In the genomic region with DNA sequence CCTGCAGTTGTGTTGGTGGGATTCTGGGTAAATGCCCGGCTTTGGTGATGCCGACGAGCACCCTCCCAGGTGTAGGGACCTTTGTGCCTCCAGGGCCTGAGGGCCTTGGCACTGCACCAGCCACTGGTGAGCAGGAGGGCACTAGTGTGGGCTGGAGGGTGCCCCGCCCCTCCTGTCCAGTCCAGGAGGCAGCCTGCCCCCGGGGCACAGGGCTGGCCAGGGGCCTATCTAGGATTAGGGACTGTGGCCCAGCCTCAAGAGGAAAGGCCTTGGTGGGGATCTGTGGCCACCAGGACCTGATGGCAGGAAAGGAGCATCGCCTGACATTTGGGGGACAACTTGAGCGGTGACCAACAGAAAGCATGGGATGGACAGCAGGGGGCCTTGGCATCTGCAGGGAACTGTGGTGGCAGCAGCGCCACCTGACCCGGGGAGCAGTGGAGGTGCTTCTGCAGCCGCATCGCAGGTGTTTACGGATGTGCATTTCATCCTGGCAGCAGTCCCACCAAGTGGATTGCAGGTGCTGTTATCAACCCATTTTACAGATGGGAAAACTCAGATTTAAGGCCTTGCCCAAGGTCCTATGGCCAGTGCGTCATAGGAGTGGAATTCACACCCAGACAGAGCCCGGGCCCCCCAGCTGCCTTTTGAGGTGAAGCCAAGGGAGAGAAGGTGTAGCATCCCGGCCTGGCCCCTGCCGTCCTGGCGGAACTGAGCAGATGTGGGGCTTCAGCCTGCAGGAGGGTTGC, we compare ENCODE assay signal across 24 cellular contexts. TPM values are rescaled to one million over a fixed set of nuclear protein-coding genes. Genes with fewer than 3 reads are reported as not detected.
DNase-seq lines count a peak whose midpoint lies in the region; ATAC-seq, FAIRE-seq and TF ChIP-seq lines count a peak whose summit lies in the region.
"Had no signal": no experiment of that assay in that cellular context is flagged by ENCODE, and none has a peak within 500 bp of the region (broad histone marks: within the 10 kb centered on the region; RNA-seq: fewer than 3 reads in every experiment).

No MANE protein-coding gene starts in this region.

- H3K27me3 ChIP-seq in right atrium auricular region = no peaks in the 10 kb centered on the region
- no peaks in the 10 kb centered on the region for H3K27me3 ChIP-seq in K562 (ENCODE audit: control insufficient read depth in 2 of 2, insufficient read depth in 2 of 2, low read length in 2 of 2)
- H3K27me3 ChIP-seq in Caco-2 (replicated peaks; ENCODE audit: control insufficient read depth, insufficient read depth, low read length) = no peaks in the 10 kb centered on the region

- no peak overlapping the region for H3K4me3 ChIP-seq in right atrium auricular region
- no peak overlapping the region for H3K4me3 ChIP-seq in K562
- H3K4me3 ChIP-seq in mucosa of descending colon = no peak overlapping the region
- H3K4me3 ChIP-seq in Caco-2 (ENCODE audit: low read depth, low read length) = no peak overlapping the region
- H3K4me3 ChIP-seq: PC-9 had no signal

- H2AFZ ChIP-seq in K562 (ENCODE audit: low read depth, low read length) = no peak overlapping the region
- H2AFZ ChIP-seq: PC-9 had no signal

- H3K27ac ChIP-seq in right atrium auricular region (no peak overlapping the region), K562 (ENCODE audit: extremely low read depth, low read depth, low read length) (no peak overlapping the region)
- H3K27ac ChIP-seq: PC-9 had no signal

- TF ChIP-seq RAD21 in K562 (CRISPR knock-in tag; conservative IDR thresholded peaks at IDR 0.05 in 1 of 2, IDR thresholded peaks at IDR 0.05 in 1 of 2) = no peak

- no TSS peak for BruUV-seq in K562 (replicated peaks; lab: Mats Ljungman, UMichigan)
- no TSS peak for BruUV-seq in Caco-2 (replicated peaks; lab: Mats Ljungman, UMichigan)

- H3K4me1 ChIP-seq in right atrium auricular region (no peaks in the 10 kb centered on the region), K562 (replicated peaks in 1 of 2; ENCODE audit: control insufficient read depth in 2 of 2, insufficient read depth in 2 of 2, low read length in 2 of 2) (peaks cover 0 to 1% of the 10 kb centered on the region in 2 experiments; a peak in 1 of 5 replicates), mucosa of descending colon (ENCODE audit: low read depth) (no peaks in the 10 kb centered on the region), Caco-2 (no peaks in the 10 kb centered on the region)

- no peak for TF ChIP-seq CTCF in right atrium auricular region (IDR thresholded peaks at IDR 0.05)
- TF ChIP-seq CTCF in K562 (IDR thresholded peaks at IDR 0.05 in 2 of 3, conservative IDR thresholded peaks at IDR 0.05 in 1 of 3; ENCODE audit: insufficient read depth in 2 of 3, low read depth in 1 of 3, low read length in 3 of 3) = no peak
- no peak for TF ChIP-seq CTCF in mucosa of descending colon (IDR thresholded peaks at IDR 0.05)
- no peak for TF ChIP-seq CTCF in Caco-2 (IDR thresholded peaks at IDR 0.05; ENCODE audit: insufficient read depth in 1 of 2, low read depth in 1 of 2, low read length in 1 of 2, severe bottlenecking in 1 of 2, unreplicated experiment in 1 of 2)

- 0 out of 3 replicates have a peak, but pooled peaks cover 7% of the 10 kb centered on the region for H3K79me2 ChIP-seq in K562 (ENCODE audit: control insufficient read depth, insufficient read depth, low read length)

- H3K27me3 Mint-ChIP-seq in Caco-2 (ENCODE audit: insufficient read depth, unreplicated experiment) = no peaks in the 10 kb centered on the region

- H3K36me3 Mint-ChIP-seq in Caco-2 (ENCODE audit: insufficient read depth, unreplicated experiment) = peaks cover 52% of the 10 kb centered on the region

- WGBS in K562 (ENCODE audit: insufficient coverage, low coverage, missing lambda C conversion rate) = 93% methylated on average over 16 of the region's 17 CpGs

- peaks cover 0 to 7% of the 10 kb centered on the region in 2 donors for H3K9me3 ChIP-seq in right atrium auricular region
- peaks cover 12% of the 10 kb centered on the region for H3K9me3 ChIP-seq in K562 (replicated peaks; ENCODE audit: control insufficient read depth, insufficient read depth, low read depth, low read length)
- H3K9me3 ChIP-seq in mucosa of descending colon = peaks cover 2% of the 10 kb centered on the region
- no peaks in the 10 kb centered on the region for H3K9me3 ChIP-seq in Caco-2

- no peak for TF ChIP-seq POLR2A in K562 (conservative IDR thresholded peaks at IDR 0.05)

- H3K27ac Mint-ChIP-seq in Caco-2 (ENCODE audit: unreplicated experiment) = no peak overlapping the region

- H3K4me1 Mint-ChIP-seq in Caco-2 (ENCODE audit: low read depth, unreplicated experiment) = no peaks in the 10 kb centered on the region
- H3K4me1 Mint-ChIP-seq: H9 had no signal

- no peaks in the 10 kb centered on the region for H4K20me1 ChIP-seq in K562 (replicated peaks; ENCODE audit: control insufficient read depth, insufficient read depth, low read length)

- intact Hi-C loops in Right ventricle myocardium superior (cut with DNase I) = no loop called here
- intact Hi-C loops in K562 (cut with micrococcal nuclease) = no loop called here
- intact Hi-C loops in mucosa of descending colon (cut with DNase I, micrococcal nuclease) = no loop called here
- intact Hi-C loops in Caco-2 (cut with micrococcal nuclease; ENCODE audit: unreplicated experiment) = no loop called here

- in situ Hi-C loops in K562 (cut with MboI) = no loop called here

- ATAC-seq in Right ventricle myocardium superior (ENCODE audit: poor library complexity) (no peak), K562 (no peak), mucosa of descending colon (no peak)
- ATAC-seq: CD8-positive, alpha-beta T cell had no signal

- CTCF ChIA-PET in K562 (lab: Yijun Ruan, JAX; ENCODE audit: low intra/inter-chr PET ratio) (no interaction called here), Caco-2 (lab: Charles Lee) (no interaction called here)

- no peak for FAIRE-seq in K562 (lab: Jason Lieb, UNC)
- FAIRE-seq: A204.1 had no signal

- H3K9me1 ChIP-seq in K562 (ENCODE audit: control insufficient read depth, insufficient read depth, low read length) = no peaks in the 10 kb centered on the region

- no peak overlapping the region for H3K4me2 ChIP-seq in K562 (ENCODE audit: insufficient read depth, low read length)
- H3K4me2 ChIP-seq: PC-9 had no signal

- DNase-seq in Right ventricle myocardium superior = peak; percentile 38
- DNase-seq in right atrium auricular region (ENCODE audit: low spot score) = no peak
- no peak for DNase-seq in K562 (ENCODE audit: extremely low read depth in 1 of 4, low spot score in 3 of 4)
- DNase-seq in mucosa of descending colon = peak in 2 of 3 donors; percentile 17 to 31
- DNase-seq in NCI-H1694 treated with DMSO at 0.1 percent for 48 hours (lab: John Stamatoyannopoulos, UW) = no peak
- DNase-seq in DMS53 (lab: John Stamatoyannopoulos, UW) = no peak
- DNase-seq in NCI-H2107 (lab: John Stamatoyannopoulos, UW) = no peak
- no peak for DNase-seq in Caco-2
- DNase-seq: C1 segment of cervical spinal cord; CD8-positive, alpha-beta T cell; DND-41; H9; KBM-7; MV-4-11; NCI-H1105 treated with DMSO at 0.1 percent for 48 hours; NCI-H146; NCI-H2029 treated with DMSO at 0.1 percent for 48 hours; NCI-H2227 treated with DMSO at 0.1 percent for 48 hours; NCI-H526 treated with DMSO at 0.1 percent for 48 hours; PC-9; SHP77 treated with DMSO at 0.1 percent for 48 hours; SW 1271 had no signal

- H3K4me3 Mint-ChIP-seq in Caco-2 (ENCODE audit: unreplicated experiment) = no peak overlapping the region
- H3K4me3 Mint-ChIP-seq: CD8-positive, alpha-beta T cell; H9 had no signal

- H3K9me3 Mint-ChIP-seq in Caco-2 (ENCODE audit: unreplicated experiment) = no peaks in the 10 kb centered on the region
- H3K9me3 Mint-ChIP-seq: CD8-positive, alpha-beta T cell had no signal

- H3K36me3 ChIP-seq in right atrium auricular region (peaks cover 61% of the 10 kb centered on the region), K562 (ENCODE audit: control insufficient read depth, insufficient read depth, low read length) (peaks cover 92% of the 10 kb centered on the region; the same call in 2 of the 3 replicates), mucosa of descending colon (ENCODE audit: low read depth) (peaks cover 4% of the 10 kb centered on the region), Caco-2 (ENCODE audit: control insufficient read depth, insufficient read depth, low read length) (peaks cover 11% of the 10 kb centered on the region)

- POLR2A ChIA-PET in K562 (lab: Yijun Ruan, JAX) (interaction anchor here (0.6 kb wide), 1 partner anchor 34 kb away, joined by 3 read pairs; no protein-coding TSS in a partner anchor), Caco-2 (lab: Charles Lee) (no interaction called here)

- H3K9ac ChIP-seq in K562 (ENCODE audit: insufficient read depth in 1 of 2, low read depth in 2 of 2, low read length in 2 of 2) = no peak overlapping the region

- no peak for TF ChIP-seq EP300 in K562 (IDR thresholded peaks at IDR 0.05; ENCODE audit: low read length)

RNA-seq across cellular contexts. Expression of gene ZNF316, which starts 11.1 kb away (rescaled TPM):
- total RNA-seq in Right ventricle myocardium superior (16.2 TPM), right atrium auricular region (10 to 100 TPM in 1 of 2 donors, 1 to 10 TPM in 1; 9.0 to 12.6 TPM), K562 (2014; rRNA removed) (18.6 and 20.5 TPM in 2 replicates), K562 (2014; rRNA removed; fragmentation: Illumina TruSeq; extraction: Trizol) (9.2 and 10.4 TPM in 2 replicates), K562 (2015; rRNA removed; fragmentation: Illumina TruSeq; extraction: Trizol) (7.3 and 7.8 TPM in 2 replicates), K562 (2021) (25.2 and 34.0 TPM in 2 replicates), mucosa of descending colon (10 to 100 TPM; 22.3 to 40.9 (median 24.1) TPM), Caco-2 (2022) (34.1 and 34.3 TPM in 2 replicates)
- total RNA-seq in K562 (2011; cell fraction: chromatin; rRNA removed; ENCODE audit: low replicate concordance) = 41.8 and 68.9 TPM in 2 replicates
- total RNA-seq in K562 (2011; cell fraction: nucleolus; rRNA removed) = 30.9 and 36.6 TPM in 2 replicates
- total RNA-seq in K562 (2011; cell fraction: nucleoplasm; rRNA removed) = 33.3 and 35.6 TPM in 2 replicates
- polyA plus RNA-seq in K562 (2011; rRNA removed) (8.6 and 9.7 TPM in 2 replicates), K562 (2014; fragmentation: Illumina TruSeq; extraction: Trizol) (7.0 and 9.8 TPM in 2 replicates), K562 (2014; fragmentation: Nextera tagmentation; extraction: Ambion mirVana) (under 1 TPM; 0.10 to 0.14 TPM), K562 (2014; rRNA removed) (15.5 and 16.3 TPM in 2 replicates)
- 5.9 and 13.5 TPM in 2 replicates for polyA plus RNA-seq in K562 (2011; cell fraction: cytosol; rRNA removed)
- 38.1 and 50.4 TPM in 2 replicates for polyA plus RNA-seq in K562 (2011; cell fraction: nucleus; rRNA removed)
- 17.3 and 23.1 TPM in 2 replicates for polyA plus RNA-seq in K562 (2012)
- polyA minus RNA-seq in K562 (2011; rRNA and poly(A)+ RNA removed) = 7.3 and 7.4 TPM in 2 replicates
- polyA minus RNA-seq in K562 (2011; cell fraction: cytosol; rRNA and poly(A)+ RNA removed) = 8.6 and 8.7 TPM in 2 replicates
- polyA minus RNA-seq in K562 (2011; cell fraction: nucleus; rRNA and poly(A)+ RNA removed) = 9.0 and 12.6 TPM in 2 replicates

RNA-seq across cellular contexts. Expression of gene ZNF853, which starts 32.8 kb away (rescaled TPM):
- total RNA-seq in Right ventricle myocardium superior = 10.7 TPM
- total RNA-seq in right atrium auricular region = 10 to 100 TPM; 13.3 to 25.2 TPM
- total RNA-seq in K562 (2011; cell fraction: chromatin; rRNA removed; ENCODE audit: low replicate concordance) = not detected in 2 replicates
- total RNA-seq in K562 (2011; cell fraction: nucleolus; rRNA removed) = 0.17 TPM in 1 of 2 replicates, not detected in the other
- not detected in 2 replicates for total RNA-seq in K562 (2011; cell fraction: nucleoplasm; rRNA removed)
- total RNA-seq in K562 (2014; rRNA removed) = 0.04 TPM in 1 of 2 replicates, not detected in the other
- total RNA-seq in K562 (2014; rRNA removed; fragmentation: Illumina TruSeq; extraction: Trizol) = not detected in 2 replicates
- total RNA-seq in K562 (2015; rRNA removed; fragmentation: Illumina TruSeq; extraction: Trizol) = not detected in 2 replicates
- total RNA-seq in K562 (2021) = not detected in 2 replicates
- polyA plus RNA-seq in K562 (2011; rRNA removed) = 0.05 TPM in 1 of 2 replicates, not detected in the other
- 0.01 and 0.03 TPM in 2 replicates for polyA plus RNA-seq in K562 (2011; cell fraction: cytosol; rRNA removed)
- 0.04 TPM in 1 of 2 replicates, not detected in the other for polyA plus RNA-seq in K562 (2011; cell fraction: nucleus; rRNA removed)
- 0.06 TPM in 1 of 2 replicates, not detected in the other for polyA plus RNA-seq in K562 (2012)
- polyA plus RNA-seq in K562 (2014; fragmentation: Illumina TruSeq; extraction: Trizol) = 0.03 TPM in 1 of 2 replicates, not detected in the other
- not detected for polyA plus RNA-seq in K562 (2014; fragmentation: Nextera tagmentation; extraction: Ambion mirVana)
- polyA plus RNA-seq in K562 (2014; rRNA removed) = not detected in 2 replicates
- 0.32 TPM in 1 of 2 replicates, not detected in the other for polyA minus RNA-seq in K562 (2011; rRNA and poly(A)+ RNA removed)
- polyA minus RNA-seq in K562 (2011; cell fraction: cytosol; rRNA and poly(A)+ RNA removed) = not detected in 2 replicates
- polyA minus RNA-seq in K562 (2011; cell fraction: nucleus; rRNA and poly(A)+ RNA removed) = not detected in 2 replicates
- total RNA-seq in mucosa of descending colon = 10 to 100 TPM in 1 of 3 donors, 1 to 10 TPM in 1, under 1 TPM in 1; 0.84 to 19.9 (median 1.4) TPM
- total RNA-seq in Caco-2 (2022) = 10.1 and 12.3 TPM in 2 replicates
- total RNA-seq: MCF 10A had no signal

RNA-seq across cellular contexts. Expression of gene INTS15, which starts 58.4 kb away (rescaled TPM):
- total RNA-seq in Right ventricle myocardium superior (15.6 TPM), right atrium auricular region (10 to 100 TPM; 12.5 to 19.5 TPM), K562 (2014; rRNA removed) (12.6 and 21.2 TPM in 2 replicates), K562 (2014; rRNA removed; fragmentation: Illumina TruSeq; extraction: Trizol) (8.3 and 8.4 TPM in 2 replicates), K562 (2015; rRNA removed; fragmentation: Illumina TruSeq; extraction: Trizol) (10.3 and 10.9 TPM in 2 replicates), K562 (2021) (23.5 and 24.6 TPM in 2 replicates), mucosa of descending colon (10 to 100 TPM; 24.5 to 38.5 (median 26.2) TPM), Caco-2 (2022) (24.7 and 29.6 TPM in 2 replicates)
- total RNA-seq in K562 (2011; cell fraction: chromatin; rRNA removed; ENCODE audit: low replicate concordance) = 27.7 and 71.3 TPM in 2 replicates
- 41.2 and 44.5 TPM in 2 replicates for total RNA-seq in K562 (2011; cell fraction: nucleolus; rRNA removed)
- total RNA-seq in K562 (2011; cell fraction: nucleoplasm; rRNA removed) = 27.3 and 28.3 TPM in 2 replicates
- polyA plus RNA-seq in K562 (2011; rRNA removed) (11.6 and 17.2 TPM in 2 replicates), K562 (2014; fragmentation: Illumina TruSeq; extraction: Trizol) (26.4 and 28.9 TPM in 2 replicates), K562 (2014; fragmentation: Nextera tagmentation; extraction: Ambion mirVana) (under 1 TPM; 0.52 to 0.57 TPM), K562 (2014; rRNA removed) (16.8 and 17.9 TPM in 2 replicates)
- polyA plus RNA-seq in K562 (2011; cell fraction: cytosol; rRNA removed) = 17.0 and 23.4 TPM in 2 replicates
- polyA plus RNA-seq in K562 (2011; cell fraction: nucleus; rRNA removed) = 20.9 and 27.8 TPM in 2 replicates
- 21.6 and 35.8 TPM in 2 replicates for polyA plus RNA-seq in K562 (2012)
- 7.0 and 7.2 TPM in 2 replicates for polyA minus RNA-seq in K562 (2011; rRNA and poly(A)+ RNA removed)
- 8.8 and 11.4 TPM in 2 replicates for polyA minus RNA-seq in K562 (2011; cell fraction: cytosol; rRNA and poly(A)+ RNA removed)
- 8.8 and 8.9 TPM in 2 replicates for polyA minus RNA-seq in K562 (2011; cell fraction: nucleus; rRNA and poly(A)+ RNA removed)

RNA-seq across cellular contexts. Expression of gene ZNF12, which starts 58.5 kb away (rescaled TPM):
- 12.3 TPM for total RNA-seq in Right ventricle myocardium superior
- total RNA-seq in right atrium auricular region = 10 to 100 TPM; 13.9 to 14.2 TPM
- 15.9 and 67.2 TPM in 2 replicates for total RNA-seq in K562 (2011; cell fraction: chromatin; rRNA removed; ENCODE audit: low replicate concordance)
- total RNA-seq in K562 (2011; cell fraction: nucleolus; rRNA removed) = 11.5 and 19.3 TPM in 2 replicates
- total RNA-seq in K562 (2011; cell fraction: nucleoplasm; rRNA removed) = 22.7 and 23.4 TPM in 2 replicates
- total RNA-seq in K562 (2014; rRNA removed) = 12.9 and 13.3 TPM in 2 replicates
- total RNA-seq in K562 (2014; rRNA removed; fragmentation: Illumina TruSeq; extraction: Trizol) = 19.3 and 23.4 TPM in 2 replicates
- total RNA-seq in K562 (2015; rRNA removed; fragmentation: Illumina TruSeq; extraction: Trizol) = 19.2 and 20.3 TPM in 2 replicates
- 15.0 and 21.1 TPM in 2 replicates for total RNA-seq in K562 (2021)
- 32.3 and 34.7 TPM in 2 replicates for polyA plus RNA-seq in K562 (2011; rRNA removed)
- 6.7 and 10.5 TPM in 2 replicates for polyA plus RNA-seq in K562 (2011; cell fraction: cytosol; rRNA removed)
- polyA plus RNA-seq in K562 (2011; cell fraction: nucleus; rRNA removed) = 52.8 and 97.8 TPM in 2 replicates
- 9.4 and 16.5 TPM in 2 replicates for polyA plus RNA-seq in K562 (2012)
- polyA plus RNA-seq in K562 (2014; fragmentation: Illumina TruSeq; extraction: Trizol) = 13.8 and 14.7 TPM in 2 replicates
- polyA plus RNA-seq in K562 (2014; fragmentation: Nextera tagmentation; extraction: Ambion mirVana) = 1 to 10 TPM; 5.8 to 7.3 TPM
- polyA plus RNA-seq in K562 (2014; rRNA removed) = 14.8 and 18.9 TPM in 2 replicates
- 27.6 and 41.2 TPM in 2 replicates for polyA minus RNA-seq in K562 (2011; rRNA and poly(A)+ RNA removed)
- polyA minus RNA-seq in K562 (2011; cell fraction: cytosol; rRNA and poly(A)+ RNA removed) = 14.7 and 22.5 TPM in 2 replicates
- polyA minus RNA-seq in K562 (2011; cell fraction: nucleus; rRNA and poly(A)+ RNA removed) = 14.8 and 31.2 TPM in 2 replicates
- total RNA-seq in mucosa of descending colon = 10 to 100 TPM; 17.7 to 27.7 (median 26.1) TPM
- total RNA-seq in Caco-2 (2022) = 26.1 and 30.4 TPM in 2 replicates

Comparison
In these comparisons a context has a peak if more than half of its experiments do, and no peak if none do; other contexts are left out.
1. DNase-seq: peak in Right ventricle myocardium superior (single experiment) and mucosa of descending colon (2 of 3); none in right atrium auricular region (single experiment), K562 (0 of 4), NCI-H1694 treated with DMSO at 0.1 percent for 48 hours (single experiment), DMS53 (single experiment), NCI-H2107 (single experiment) and Caco-2 (0 of 2).